In the genomic region with DNA sequence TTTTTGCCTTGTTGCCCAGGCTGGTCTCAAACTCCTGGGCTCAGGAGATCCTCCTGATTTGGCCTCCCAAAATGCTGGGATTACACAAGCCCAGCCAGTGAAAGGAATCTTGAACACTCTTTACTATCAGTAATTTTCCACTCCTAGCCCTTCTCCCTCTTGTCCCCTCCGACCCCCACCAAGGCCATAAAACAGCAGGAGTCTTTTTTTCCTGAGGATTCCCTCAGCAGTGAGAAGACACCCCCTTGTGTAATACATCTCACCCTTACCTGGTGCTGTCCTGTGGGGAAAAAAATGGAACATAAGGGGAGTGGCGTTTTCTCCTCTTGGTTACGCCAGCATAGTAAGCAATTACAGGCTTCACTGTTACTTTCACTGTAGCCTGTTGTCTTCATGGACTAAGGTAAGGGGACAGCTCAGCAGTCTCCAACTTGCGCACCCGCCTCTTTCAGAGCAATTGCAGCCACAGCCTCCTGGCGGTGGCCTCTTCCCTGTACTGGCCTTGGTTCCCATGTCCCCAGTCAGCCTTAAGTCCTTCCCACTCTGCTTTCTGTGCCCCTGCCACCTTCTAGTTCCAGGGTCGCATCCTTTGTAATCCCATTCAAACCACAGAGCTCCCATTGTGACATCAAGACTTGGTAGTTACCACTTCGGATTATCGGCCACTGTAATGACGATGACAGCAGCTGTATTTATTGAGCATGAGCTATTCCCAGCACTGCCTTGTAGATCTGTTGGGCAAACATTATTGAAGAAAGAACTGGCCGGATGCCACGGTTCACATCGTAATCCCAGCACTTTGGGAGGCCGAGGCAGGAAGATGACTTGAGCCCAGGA, we compare ENCODE assay signal across 1 cellular context.
TF ChIP-seq lines count a peak whose summit lies in the region.

No MANE protein-coding gene starts in this region.

TF ChIP-seq in HepG2, 621 proteins besides CTCF, POLR2A, EP300 and RAD21 (continued from another document and continues in another):
- no peak for TF ChIP-seq ZNF775 (CRISPR knock-in tag; IDR thresholded peaks at IDR 0.05; ENCODE audit: borderline replicate concordance)
- no peak for TF ChIP-seq ZNF879 (CRISPR knock-in tag; IDR thresholded peaks at IDR 0.05)
- TF ChIP-seq SNAI1 (CRISPR knock-in tag; IDR thresholded peaks at IDR 0.05; ENCODE audit: borderline replicate concordance) = no peak
- TF ChIP-seq RFX3 (CRISPR knock-in tag; IDR thresholded peaks at IDR 0.05) = no peak
- TF ChIP-seq RFXAP (CRISPR knock-in tag; IDR thresholded peaks at IDR 0.05; ENCODE audit: borderline replicate concordance) = 0 out of 2 replicates have a peak, but pooled peaks have one; percentile 9
- TF ChIP-seq ZNF382 (CRISPR knock-in tag; IDR thresholded peaks at IDR 0.05; ENCODE audit: borderline replicate concordance) = no peak
- TF ChIP-seq, protein P1, sequence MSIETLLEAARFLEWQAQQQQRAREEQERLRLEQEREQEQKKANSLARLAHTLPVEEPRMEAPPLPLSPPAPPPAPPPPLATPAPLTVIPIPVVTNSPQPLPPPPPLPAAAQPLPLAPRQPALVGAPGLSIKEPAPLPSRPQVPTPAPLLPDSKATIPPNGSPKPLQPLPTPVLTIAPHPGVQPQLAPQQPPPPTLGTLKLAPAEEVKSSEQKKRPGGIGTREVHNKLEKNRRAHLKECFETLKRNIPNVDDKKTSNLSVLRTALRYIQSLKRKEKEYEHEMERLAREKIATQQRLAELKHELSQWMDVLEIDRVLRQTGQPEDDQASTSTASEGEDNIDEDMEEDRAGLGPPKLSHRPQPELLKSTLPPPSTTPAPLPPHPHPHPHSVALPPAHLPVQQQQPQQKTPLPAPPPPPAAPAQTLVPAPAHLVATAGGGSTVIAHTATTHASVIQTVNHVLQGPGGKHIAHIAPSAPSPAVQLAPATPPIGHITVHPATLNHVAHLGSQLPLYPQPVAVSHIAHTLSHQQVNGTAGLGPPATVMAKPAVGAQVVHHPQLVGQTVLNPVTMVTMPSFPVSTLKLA (IDR thresholded peaks at IDR 0.05) = no peak
- TF ChIP-seq NAIF1 (CRISPR knock-in tag; IDR thresholded peaks at IDR 0.05; ENCODE audit: borderline replicate concordance) = no peak
- no peak for TF ChIP-seq ZFX (CRISPR knock-in tag; IDR thresholded peaks at IDR 0.05; ENCODE audit: low read depth)
- TF ChIP-seq PLRG1 (conservative IDR thresholded peaks at IDR 0.05) = no peak
- TF ChIP-seq, protein P2, sequence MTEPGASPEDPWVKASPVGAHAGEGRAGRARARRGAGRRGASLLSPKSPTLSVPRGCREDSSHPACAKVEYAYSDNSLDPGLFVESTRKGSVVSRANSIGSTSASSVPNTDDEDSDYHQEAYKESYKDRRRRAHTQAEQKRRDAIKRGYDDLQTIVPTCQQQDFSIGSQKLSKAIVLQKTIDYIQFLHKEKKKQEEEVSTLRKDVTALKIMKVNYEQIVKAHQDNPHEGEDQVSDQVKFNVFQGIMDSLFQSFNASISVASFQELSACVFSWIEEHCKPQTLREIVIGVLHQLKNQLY (CRISPR knock-in tag; IDR thresholded peaks at IDR 0.05) = no peak
- TF ChIP-seq, protein P3, sequence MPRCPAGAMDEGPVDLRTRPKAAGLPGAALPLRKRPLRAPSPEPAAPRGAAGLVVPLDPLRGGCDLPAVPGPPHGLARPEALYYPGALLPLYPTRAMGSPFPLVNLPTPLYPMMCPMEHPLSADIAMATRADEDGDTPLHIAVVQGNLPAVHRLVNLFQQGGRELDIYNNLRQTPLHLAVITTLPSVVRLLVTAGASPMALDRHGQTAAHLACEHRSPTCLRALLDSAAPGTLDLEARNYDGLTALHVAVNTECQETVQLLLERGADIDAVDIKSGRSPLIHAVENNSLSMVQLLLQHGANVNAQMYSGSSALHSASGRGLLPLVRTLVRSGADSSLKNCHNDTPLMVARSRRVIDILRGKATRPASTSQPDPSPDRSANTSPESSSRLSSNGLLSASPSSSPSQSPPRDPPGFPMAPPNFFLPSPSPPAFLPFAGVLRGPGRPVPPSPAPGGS (CRISPR knock-in tag; IDR thresholded peaks at IDR 0.05) = no peak
- TF ChIP-seq, protein P4, sequence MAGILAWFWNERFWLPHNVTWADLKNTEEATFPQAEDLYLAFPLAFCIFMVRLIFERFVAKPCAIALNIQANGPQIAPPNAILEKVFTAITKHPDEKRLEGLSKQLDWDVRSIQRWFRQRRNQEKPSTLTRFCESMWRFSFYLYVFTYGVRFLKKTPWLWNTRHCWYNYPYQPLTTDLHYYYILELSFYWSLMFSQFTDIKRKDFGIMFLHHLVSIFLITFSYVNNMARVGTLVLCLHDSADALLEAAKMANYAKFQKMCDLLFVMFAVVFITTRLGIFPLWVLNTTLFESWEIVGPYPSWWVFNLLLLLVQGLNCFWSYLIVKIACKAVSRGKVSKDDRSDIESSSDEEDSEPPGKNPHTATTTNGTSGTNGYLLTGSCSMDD (CRISPR knock-in tag; IDR thresholded peaks at IDR 0.05) = no peak
- TF ChIP-seq ZNF282 (IDR thresholded peaks at IDR 0.05; ENCODE audit: partially characterized antibody) = no peak
- no peak for TF ChIP-seq IKZF4 (CRISPR knock-in tag; IDR thresholded peaks at IDR 0.05; ENCODE audit: borderline replicate concordance, low read depth, not compliant biosample characterization)
- TF ChIP-seq, protein P5, sequence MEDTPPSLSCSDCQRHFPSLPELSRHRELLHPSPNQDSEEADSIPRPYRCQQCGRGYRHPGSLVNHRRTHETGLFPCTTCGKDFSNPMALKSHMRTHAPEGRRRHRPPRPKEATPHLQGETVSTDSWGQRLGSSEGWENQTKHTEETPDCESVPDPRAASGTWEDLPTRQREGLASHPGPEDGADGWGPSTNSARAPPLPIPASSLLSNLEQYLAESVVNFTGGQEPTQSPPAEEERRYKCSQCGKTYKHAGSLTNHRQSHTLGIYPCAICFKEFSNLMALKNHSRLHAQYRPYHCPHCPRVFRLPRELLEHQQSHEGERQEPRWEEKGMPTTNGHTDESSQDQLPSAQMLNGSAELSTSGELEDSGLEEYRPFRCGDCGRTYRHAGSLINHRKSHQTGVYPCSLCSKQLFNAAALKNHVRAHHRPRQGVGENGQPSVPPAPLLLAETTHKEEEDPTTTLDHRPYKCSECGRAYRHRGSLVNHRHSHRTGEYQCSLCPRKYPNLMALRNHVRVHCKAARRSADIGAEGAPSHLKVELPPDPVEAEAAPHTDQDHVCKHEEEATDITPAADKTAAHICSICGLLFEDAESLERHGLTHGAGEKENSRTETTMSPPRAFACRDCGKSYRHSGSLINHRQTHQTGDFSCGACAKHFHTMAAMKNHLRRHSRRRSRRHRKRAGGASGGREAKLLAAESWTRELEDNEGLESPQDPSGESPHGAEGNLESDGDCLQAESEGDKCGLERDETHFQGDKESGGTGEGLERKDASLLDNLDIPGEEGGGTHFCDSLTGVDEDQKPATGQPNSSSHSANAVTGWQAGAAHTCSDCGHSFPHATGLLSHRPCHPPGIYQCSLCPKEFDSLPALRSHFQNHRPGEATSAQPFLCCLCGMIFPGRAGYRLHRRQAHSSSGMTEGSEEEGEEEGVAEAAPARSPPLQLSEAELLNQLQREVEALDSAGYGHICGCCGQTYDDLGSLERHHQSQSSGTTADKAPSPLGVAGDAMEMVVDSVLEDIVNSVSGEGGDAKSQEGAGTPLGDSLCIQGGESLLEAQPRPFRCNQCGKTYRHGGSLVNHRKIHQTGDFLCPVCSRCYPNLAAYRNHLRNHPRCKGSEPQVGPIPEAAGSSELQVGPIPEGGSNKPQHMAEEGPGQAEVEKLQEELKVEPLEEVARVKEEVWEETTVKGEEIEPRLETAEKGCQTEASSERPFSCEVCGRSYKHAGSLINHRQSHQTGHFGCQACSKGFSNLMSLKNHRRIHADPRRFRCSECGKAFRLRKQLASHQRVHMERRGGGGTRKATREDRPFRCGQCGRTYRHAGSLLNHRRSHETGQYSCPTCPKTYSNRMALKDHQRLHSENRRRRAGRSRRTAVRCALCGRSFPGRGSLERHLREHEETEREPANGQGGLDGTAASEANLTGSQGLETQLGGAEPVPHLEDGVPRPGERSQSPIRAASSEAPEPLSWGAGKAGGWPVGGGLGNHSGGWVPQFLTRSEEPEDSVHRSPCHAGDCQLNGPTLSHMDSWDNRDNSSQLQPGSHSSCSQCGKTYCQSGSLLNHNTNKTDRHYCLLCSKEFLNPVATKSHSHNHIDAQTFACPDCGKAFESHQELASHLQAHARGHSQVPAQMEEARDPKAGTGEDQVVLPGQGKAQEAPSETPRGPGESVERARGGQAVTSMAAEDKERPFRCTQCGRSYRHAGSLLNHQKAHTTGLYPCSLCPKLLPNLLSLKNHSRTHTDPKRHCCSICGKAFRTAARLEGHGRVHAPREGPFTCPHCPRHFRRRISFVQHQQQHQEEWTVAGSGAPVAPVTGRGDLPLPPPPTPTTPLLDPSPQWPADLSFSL (CRISPR knock-in tag; IDR thresholded peaks at IDR 0.05) = no peak
- no peak for TF ChIP-seq POGZ (CRISPR knock-in tag; IDR thresholded peaks at IDR 0.05)
- TF ChIP-seq ZNF326 (CRISPR knock-in tag; IDR thresholded peaks at IDR 0.05; ENCODE audit: borderline replicate concordance) = no peak
- TF ChIP-seq ZBTB20 (CRISPR knock-in tag; IDR thresholded peaks at IDR 0.05; ENCODE audit: borderline replicate concordance, low read depth) = no peak
- no peak; the same call in 1 of the 2 replicates for TF ChIP-seq HOXA3 (CRISPR knock-in tag; IDR thresholded peaks at IDR 0.05)
- TF ChIP-seq TBX2 (CRISPR knock-in tag; IDR thresholded peaks at IDR 0.05; ENCODE audit: borderline replicate concordance) = peak; percentile 56; the same call in 1 of the 2 replicates
- TF ChIP-seq FOXC1 (CRISPR knock-in tag; IDR thresholded peaks at IDR 0.05; ENCODE audit: borderline replicate concordance) = no peak
- no peak for TF ChIP-seq SATB2 (CRISPR knock-in tag; IDR thresholded peaks at IDR 0.05)
- TF ChIP-seq, protein P6, sequence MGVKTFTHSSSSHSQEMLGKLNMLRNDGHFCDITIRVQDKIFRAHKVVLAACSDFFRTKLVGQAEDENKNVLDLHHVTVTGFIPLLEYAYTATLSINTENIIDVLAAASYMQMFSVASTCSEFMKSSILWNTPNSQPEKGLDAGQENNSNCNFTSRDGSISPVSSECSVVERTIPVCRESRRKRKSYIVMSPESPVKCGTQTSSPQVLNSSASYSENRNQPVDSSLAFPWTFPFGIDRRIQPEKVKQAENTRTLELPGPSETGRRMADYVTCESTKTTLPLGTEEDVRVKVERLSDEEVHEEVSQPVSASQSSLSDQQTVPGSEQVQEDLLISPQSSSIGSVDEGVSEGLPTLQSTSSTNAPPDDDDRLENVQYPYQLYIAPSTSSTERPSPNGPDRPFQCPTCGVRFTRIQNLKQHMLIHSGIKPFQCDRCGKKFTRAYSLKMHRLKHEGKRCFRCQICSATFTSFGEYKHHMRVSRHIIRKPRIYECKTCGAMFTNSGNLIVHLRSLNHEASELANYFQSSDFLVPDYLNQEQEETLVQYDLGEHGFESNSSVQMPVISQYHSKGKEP (CRISPR knock-in tag; IDR thresholded peaks at IDR 0.05) = no peak
- TF ChIP-seq TAF15 (IDR thresholded peaks at IDR 0.05; ENCODE audit: low read depth, low read length, poor library complexity, severe bottlenecking) = no peak
- TF ChIP-seq ZNF549 (CRISPR knock-in tag; IDR thresholded peaks at IDR 0.05) = no peak
- TF ChIP-seq ZNF749 (CRISPR knock-in tag; IDR thresholded peaks at IDR 0.05; ENCODE audit: borderline replicate concordance) = no peak
- no peak for TF ChIP-seq ZNF430 (CRISPR knock-in tag; IDR thresholded peaks at IDR 0.05)
- no peak for TF ChIP-seq ZNF660 (CRISPR knock-in tag; IDR thresholded peaks at IDR 0.05; ENCODE audit: borderline replicate concordance, low read depth)
- TF ChIP-seq ONECUT2 (CRISPR knock-in tag; IDR thresholded peaks at IDR 0.05) = no peak
- TF ChIP-seq TOPORS (CRISPR knock-in tag; IDR thresholded peaks at IDR 0.05) = no peak
- peak; percentile 43; the same call in 1 of the 2 replicates for TF ChIP-seq ZBTB38 (CRISPR knock-in tag; IDR thresholded peaks at IDR 0.05)
- no peak for TF ChIP-seq ARNTL (CRISPR knock-in tag; IDR thresholded peaks at IDR 0.05)
- TF ChIP-seq ZNF101 (CRISPR knock-in tag; IDR thresholded peaks at IDR 0.05; ENCODE audit: borderline replicate concordance, low read depth) = no peak
- TF ChIP-seq ZNF546 (CRISPR knock-in tag; conservative IDR thresholded peaks at IDR 0.05) = no peak
- TF ChIP-seq, protein P7, sequence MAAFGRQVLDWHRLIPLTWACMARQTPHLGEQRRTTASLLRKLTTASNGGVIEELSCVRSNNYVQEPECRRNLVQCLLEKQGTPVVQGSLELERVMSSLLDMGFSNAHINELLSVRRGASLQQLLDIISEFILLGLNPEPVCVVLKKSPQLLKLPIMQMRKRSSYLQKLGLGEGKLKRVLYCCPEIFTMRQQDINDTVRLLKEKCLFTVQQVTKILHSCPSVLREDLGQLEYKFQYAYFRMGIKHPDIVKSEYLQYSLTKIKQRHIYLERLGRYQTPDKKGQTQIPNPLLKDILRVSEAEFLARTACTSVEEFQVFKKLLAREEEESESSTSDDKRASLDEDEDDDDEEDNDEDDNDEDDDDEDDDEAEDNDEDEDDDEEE (CRISPR knock-in tag; IDR thresholded peaks at IDR 0.05) = no peak
- no peak for TF ChIP-seq ZBTB7B (CRISPR knock-in tag; IDR thresholded peaks at IDR 0.05)
- TF ChIP-seq, protein P8, sequence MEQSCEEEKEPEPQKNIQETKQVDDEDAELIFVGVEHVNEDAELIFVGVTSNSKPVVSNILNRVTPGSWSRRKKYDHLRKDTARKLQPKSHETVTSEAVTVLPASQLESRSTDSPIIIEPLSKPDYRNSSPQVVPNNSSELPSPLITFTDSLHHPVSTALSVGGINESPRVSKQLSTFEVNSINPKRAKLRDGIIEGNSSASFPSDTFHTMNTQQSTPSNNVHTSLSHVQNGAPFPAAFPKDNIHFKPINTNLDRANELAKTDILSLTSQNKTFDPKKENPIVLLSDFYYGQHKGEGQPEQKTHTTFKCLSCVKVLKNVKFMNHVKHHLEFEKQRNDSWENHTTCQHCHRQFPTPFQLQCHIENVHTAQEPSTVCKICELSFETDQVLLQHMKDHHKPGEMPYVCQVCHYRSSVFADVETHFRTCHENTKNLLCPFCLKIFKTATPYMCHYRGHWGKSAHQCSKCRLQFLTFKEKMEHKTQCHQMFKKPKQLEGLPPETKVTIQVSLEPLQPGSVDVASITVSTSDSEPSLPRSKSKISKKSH (CRISPR knock-in tag; IDR thresholded peaks at IDR 0.05; ENCODE audit: borderline replicate concordance) = no peak
- no peak for TF ChIP-seq MTA3 (CRISPR knock-in tag; IDR thresholded peaks at IDR 0.05)
- peak; percentile 55 for TF ChIP-seq ZNF501 (CRISPR knock-in tag; IDR thresholded peaks at IDR 0.05)
- TF ChIP-seq ZNF335 (CRISPR knock-in tag; IDR thresholded peaks at IDR 0.05) = no peak
- TF ChIP-seq ZNF629 (CRISPR knock-in tag; conservative IDR thresholded peaks at IDR 0.05) = no peak
